In genomic region chr13:51333421-51333820, GRCh38 we compare ENCODE assay signal across 28 cellular contexts. TPM values are rescaled to one million over a fixed set of nuclear protein-coding genes. Genes with fewer than 3 reads are reported as not detected.
"Had no signal": no experiment of that assay in that cellular context is flagged by ENCODE, and none has a peak within 500 bp of the region (broad histone marks: within the 10 kb centered on the region; RNA-seq: fewer than 3 reads in every experiment).

No MANE protein-coding gene starts in this region.

- H3K27ac ChIP-seq: stomach, suprapubic skin, testis, thoracic aorta, thyroid gland, tibial artery, tibial nerve, transverse colon, upper lobe of left lung, upper lobe of right lung, uterus, vagina had no signal

- ATAC-seq: stimulated activated effector memory CD8-positive, alpha-beta T cell treated with anti-CD3 and anti-CD28 coated beads, Interleukin-12 subunit alpha, Interleukin-12 subunit beta, amount 100 ng/mL, for 72 hours; stimulated activated memory B cell treated with anti-CD40 and anti-IgM and Interleukin-4, amounts not matched to agents 10 μg/mL and 1 μg/mL and 100 μg/mL, for 72 hours; stimulated activated naive B cell treated with anti-CD40 and anti-IgM and Interleukin-4, amounts not matched to agents 10 μg/mL and 1 μg/mL and 100 μg/mL, for 72 hours; stimulated activated naive CD8-positive, alpha-beta T cell treated with anti-CD3 and anti-CD28 coated beads, Interleukin-15, amount 100 ng/mL, for 72 hours; stimulated activated naive CD8-positive, alpha-beta T cell treated with anti-CD3 and anti-CD28 coated beads, Interleukin-15, Interleukin-2, amounts not matched to agents 100 U/mL and 50 U/mL, for 24 hours; upper lobe of right lung had no signal

- DNase-seq: stimulated activated CD4-positive, alpha-beta T cell treated with anti-CD3 and anti-CD28 coated beads, Interleukin-2, amount 100 ng/mL, for 48 hours; stimulated activated CD4-positive, alpha-beta T cell treated with anti-CD3 and anti-CD28 coated beads, Interleukin-4, amount 100 ng/mL, for 1 hour; stimulated activated CD4-positive, alpha-beta T cell treated with anti-CD3 and anti-CD28 coated beads, Interleukin-4, amount 100 ng/mL, for 24 hours; stimulated activated CD4-positive, alpha-beta T cell treated with anti-CD3 and anti-CD28 coated beads, Interleukin-4, amount 100 ng/mL, for 4 hours; stimulated activated CD8-positive, alpha-beta memory T cell treated with anti-CD3 and anti-CD28 coated beads, Interleukin-4, amount 100 ng/mL, for 48 hours; stimulated activated naive B cell treated with anti-CD40 and anti-IgM and Interleukin-4, amounts not matched to agents 10 μg/mL and 1 μg/mL and 100 μg/mL, for 72 hours; stimulated activated naive CD4-positive, alpha-beta T cell; stimulated activated naive CD4-positive, alpha-beta T cell treated with Interleukin-2 at 50 U/mL for 16 hours; stimulated activated naive CD8-positive, alpha-beta T cell treated with anti-CD3 and anti-CD28 coated beads, Interleukin-15, amount 100 ng/mL, for 72 hours; stimulated activated naive CD8-positive, alpha-beta T cell treated with anti-CD3 and anti-CD28 coated beads, Interleukin-15, Interleukin-2, amounts not matched to agents 100 U/mL and 50 U/mL, for 24 hours; stomach; substantia nigra; testis; thyroid gland; tibial artery; transverse colon; trophoblast cell; upper lobe of left lung; upper lobe of right lung; uterus had no signal

RNA-seq across cellular contexts. Expression of gene SERPINE3, which starts 6.1 kb away (rescaled TPM):
- total RNA-seq: subcutaneous adipose tissue, suprapubic skin, thyroid gland, transverse colon, upper lobe of left lung, upper lobe of right lung, vagina had no signal
- polyA plus RNA-seq: stomach, urinary bladder had no signal
